Comparison of ENCODE assay signal across 28 cellular contexts in the genomic region with DNA sequence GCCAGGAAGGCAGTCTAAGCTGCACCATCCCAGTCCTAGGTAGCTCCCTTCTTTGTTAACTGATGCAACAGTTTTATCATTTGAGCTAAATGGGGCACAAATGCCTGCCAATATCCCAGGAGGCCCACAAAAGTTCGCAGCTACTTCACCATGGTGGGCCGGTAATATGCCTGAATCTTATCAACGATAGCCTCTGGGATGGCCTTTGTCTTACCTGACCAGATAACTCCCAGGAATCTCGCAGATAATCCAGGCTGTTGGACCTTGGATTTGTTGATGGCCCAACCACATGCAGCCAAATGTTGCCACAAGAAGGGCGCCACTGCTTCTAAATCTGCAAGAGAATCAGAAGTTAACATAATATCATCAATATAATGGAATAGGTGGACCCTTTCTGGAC.
"Had no signal": no experiment of that assay in that cellular context is flagged by ENCODE, and none has a peak within 500 bp of the region (broad histone marks: within the 10 kb centered on the region; RNA-seq: fewer than 3 reads in every experiment).

No MANE protein-coding gene starts in this region.

- H3K4me1 ChIP-seq: thyroid gland, tibial artery, upper lobe of right lung, uterus had no signal

- DNase-seq: stimulated activated CD4-positive, alpha-beta T cell treated with anti-CD3 and anti-CD28 coated beads, Interleukin-2, amount 100 ng/mL, for 48 hours; stimulated activated CD4-positive, alpha-beta T cell treated with anti-CD3 and anti-CD28 coated beads, Interleukin-4, amount 100 ng/mL, for 1 hour; stimulated activated CD4-positive, alpha-beta T cell treated with anti-CD3 and anti-CD28 coated beads, Interleukin-4, amount 100 ng/mL, for 24 hours; stimulated activated CD4-positive, alpha-beta T cell treated with anti-CD3 and anti-CD28 coated beads, Interleukin-4, amount 100 ng/mL, for 4 hours; stimulated activated CD8-positive, alpha-beta memory T cell treated with anti-CD3 and anti-CD28 coated beads, Interleukin-4, amount 100 ng/mL, for 48 hours; stimulated activated naive B cell treated with anti-CD40 and anti-IgM and Interleukin-4, amounts not matched to agents 10 μg/mL and 1 μg/mL and 100 μg/mL, for 72 hours; stimulated activated naive CD4-positive, alpha-beta T cell; stimulated activated naive CD4-positive, alpha-beta T cell treated with Interleukin-2 at 50 U/mL for 16 hours; stimulated activated naive CD8-positive, alpha-beta T cell treated with anti-CD3 and anti-CD28 coated beads, Interleukin-15, amount 100 ng/mL, for 72 hours; stimulated activated naive CD8-positive, alpha-beta T cell treated with anti-CD3 and anti-CD28 coated beads, Interleukin-15, Interleukin-2, amounts not matched to agents 100 U/mL and 50 U/mL, for 24 hours; stomach; substantia nigra; testis; thyroid gland; tibial artery; transverse colon; trophoblast cell; upper lobe of left lung; upper lobe of right lung; uterus had no signal

- H3K4me3 ChIP-seq: stomach, suprapubic skin, testis, thoracic aorta, thyroid gland, tibial artery, tibial nerve, transverse colon, upper lobe of left lung, upper lobe of right lung, uterus, vagina had no signal

- H3K27ac ChIP-seq: stomach, suprapubic skin, testis, thoracic aorta, thyroid gland, tibial artery, tibial nerve, transverse colon, upper lobe of left lung, upper lobe of right lung, uterus, vagina had no signal

- H3K36me3 Mint-ChIP-seq: stimulated activated effector memory CD8-positive, alpha-beta T cell treated with anti-CD3 and anti-CD28 coated beads, Interleukin-12 subunit alpha, Interleukin-12 subunit beta, amount 100 ng/mL, for 72 hours; stimulated activated memory B cell treated with anti-CD40 and anti-IgM and Interleukin-4, amounts not matched to agents 10 μg/mL and 1 μg/mL and 100 μg/mL, for 72 hours; stimulated activated naive B cell treated with anti-CD40 and anti-IgM and Interleukin-4, amounts not matched to agents 10 μg/mL and 1 μg/mL and 100 μg/mL, for 72 hours; type B pancreatic cell had no signal

- H3K9me3 Mint-ChIP-seq: stimulated activated memory B cell treated with anti-CD40 and anti-IgM and Interleukin-4, amounts not matched to agents 10 μg/mL and 1 μg/mL and 100 μg/mL, for 72 hours; stimulated activated naive CD8-positive, alpha-beta T cell treated with anti-CD3 and anti-CD28 coated beads, Interleukin-15, Interleukin-2, amounts not matched to agents 100 ng/mL and 50 ng/mL, for 24 hours; type B pancreatic cell had no signal

- H3K27me3 ChIP-seq: stomach, suprapubic skin, testis, thyroid gland, tibial artery, tibial nerve, transverse colon, upper lobe of left lung, upper lobe of right lung, uterus, vagina had no signal

- H3K27me3 Mint-ChIP-seq: stimulated activated memory B cell treated with anti-CD40 and anti-IgM and Interleukin-4, amounts not matched to agents 10 μg/mL and 1 μg/mL and 100 μg/mL, for 72 hours; stimulated activated naive B cell treated with anti-CD40 and anti-IgM and Interleukin-4, amounts not matched to agents 10 μg/mL and 1 μg/mL and 100 μg/mL, for 72 hours; stimulated activated naive CD8-positive, alpha-beta T cell treated with anti-CD3 and anti-CD28 coated beads, Interleukin-15, amount 100 ng/mL, for 72 hours; stimulated activated naive CD8-positive, alpha-beta T cell treated with anti-CD3 and anti-CD28 coated beads, Interleukin-15, Interleukin-2, amounts not matched to agents 100 ng/mL and 50 ng/mL, for 24 hours; type B pancreatic cell had no signal

- H3K4me3 Mint-ChIP-seq: stimulated activated effector memory CD8-positive, alpha-beta T cell treated with anti-CD3 and anti-CD28 coated beads, Interleukin-12 subunit alpha, Interleukin-12 subunit beta, amount 100 ng/mL, for 72 hours; stimulated activated memory B cell treated with anti-CD40 and anti-IgM and Interleukin-4, amounts not matched to agents 10 μg/mL and 1 μg/mL and 100 μg/mL, for 72 hours; stimulated activated naive B cell treated with anti-CD40 and anti-IgM and Interleukin-4, amounts not matched to agents 10 μg/mL and 1 μg/mL and 100 μg/mL, for 72 hours; stimulated activated naive CD8-positive, alpha-beta T cell treated with anti-CD3 and anti-CD28 coated beads, Interleukin-15, amount 100 ng/mL, for 72 hours; stimulated activated naive CD8-positive, alpha-beta T cell treated with anti-CD3 and anti-CD28 coated beads, Interleukin-15, Interleukin-2, amounts not matched to agents 100 ng/mL and 50 ng/mL, for 24 hours; type B pancreatic cell had no signal

- H3K4me1 Mint-ChIP-seq: stimulated activated effector memory CD8-positive, alpha-beta T cell treated with anti-CD3 and anti-CD28 coated beads, Interleukin-12 subunit alpha, Interleukin-12 subunit beta, amount 100 ng/mL, for 72 hours; stimulated activated memory B cell treated with anti-CD40 and anti-IgM and Interleukin-4, amounts not matched to agents 10 μg/mL and 1 μg/mL and 100 μg/mL, for 72 hours; stimulated activated naive B cell treated with anti-CD40 and anti-IgM and Interleukin-4, amounts not matched to agents 10 μg/mL and 1 μg/mL and 100 μg/mL, for 72 hours; stimulated activated naive CD8-positive, alpha-beta T cell treated with anti-CD3 and anti-CD28 coated beads, Interleukin-15, amount 100 ng/mL, for 72 hours had no signal

- H3K9me3 ChIP-seq: stomach, suprapubic skin, testis, thoracic aorta, thyroid gland, tibial artery, tibial nerve, transverse colon, upper lobe of left lung, upper lobe of right lung, uterus, vagina had no signal

- H3K27ac Mint-ChIP-seq: stimulated activated effector memory CD8-positive, alpha-beta T cell treated with anti-CD3 and anti-CD28 coated beads, Interleukin-12 subunit alpha, Interleukin-12 subunit beta, amount 100 ng/mL, for 72 hours; stimulated activated memory B cell treated with anti-CD40 and anti-IgM and Interleukin-4, amounts not matched to agents 10 μg/mL and 1 μg/mL and 100 μg/mL, for 72 hours; stimulated activated naive B cell treated with anti-CD40 and anti-IgM and Interleukin-4, amounts not matched to agents 10 μg/mL and 1 μg/mL and 100 μg/mL, for 72 hours; stimulated activated naive CD8-positive, alpha-beta T cell treated with anti-CD3 and anti-CD28 coated beads, Interleukin-15, amount 100 ng/mL, for 72 hours; stimulated activated naive CD8-positive, alpha-beta T cell treated with anti-CD3 and anti-CD28 coated beads, Interleukin-15, Interleukin-2, amounts not matched to agents 100 ng/mL and 50 ng/mL, for 24 hours; type B pancreatic cell had no signal

- H3K36me3 ChIP-seq: stomach, suprapubic skin, thoracic aorta, thyroid gland, tibial artery, tibial nerve, transverse colon, upper lobe of left lung, upper lobe of right lung, uterus, vagina had no signal

- ATAC-seq: stimulated activated effector memory CD8-positive, alpha-beta T cell treated with anti-CD3 and anti-CD28 coated beads, Interleukin-12 subunit alpha, Interleukin-12 subunit beta, amount 100 ng/mL, for 72 hours; stimulated activated memory B cell treated with anti-CD40 and anti-IgM and Interleukin-4, amounts not matched to agents 10 μg/mL and 1 μg/mL and 100 μg/mL, for 72 hours; stimulated activated naive B cell treated with anti-CD40 and anti-IgM and Interleukin-4, amounts not matched to agents 10 μg/mL and 1 μg/mL and 100 μg/mL, for 72 hours; stimulated activated naive CD8-positive, alpha-beta T cell treated with anti-CD3 and anti-CD28 coated beads, Interleukin-15, amount 100 ng/mL, for 72 hours; stimulated activated naive CD8-positive, alpha-beta T cell treated with anti-CD3 and anti-CD28 coated beads, Interleukin-15, Interleukin-2, amounts not matched to agents 100 U/mL and 50 U/mL, for 24 hours; upper lobe of right lung had no signal
